ENCODE assay signal across 1 cellular context in the genomic region with DNA sequence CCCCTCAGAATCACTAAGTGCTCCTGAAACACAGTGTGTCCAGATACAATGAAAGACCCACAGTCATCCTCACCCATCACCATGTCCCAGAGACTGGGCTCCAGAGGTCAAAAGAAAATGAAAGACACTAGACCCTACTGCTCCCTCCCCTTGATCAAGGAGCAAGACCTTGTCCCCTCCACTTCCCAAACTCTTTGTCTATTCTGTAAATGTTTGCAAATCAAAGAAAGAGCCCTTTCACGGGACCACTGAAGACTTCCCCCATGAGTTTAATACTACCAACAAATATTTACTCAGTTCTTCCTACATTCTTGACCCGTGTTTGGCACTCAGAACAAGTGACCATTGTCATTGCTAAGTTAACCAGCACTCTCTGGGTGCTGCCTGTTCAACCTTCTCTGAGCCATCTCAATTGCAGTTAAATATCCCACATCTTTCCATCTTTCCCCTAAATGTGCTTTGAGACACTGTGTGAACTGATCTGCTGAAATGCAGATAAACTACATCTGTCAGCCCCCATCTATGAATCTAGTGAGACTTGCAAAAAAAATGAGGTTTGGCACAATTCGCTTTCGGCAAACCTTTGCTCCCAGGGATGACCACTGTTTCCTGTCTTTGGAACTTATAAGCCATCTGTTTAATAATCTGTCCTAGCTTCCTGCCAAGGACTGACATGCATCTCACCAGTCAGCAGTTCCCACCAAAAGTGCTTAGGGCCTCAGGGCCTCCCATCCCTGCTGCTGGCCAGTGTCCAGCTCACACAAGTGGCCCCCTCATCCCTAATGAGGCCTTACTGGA.
TF ChIP-seq lines count a peak whose summit lies in the region.

No MANE protein-coding gene starts in this region.

TF ChIP-seq in HepG2, 621 proteins besides CTCF, POLR2A, EP300 and RAD21 (continued from another document and continues in another):
- TF ChIP-seq, protein P1, sequence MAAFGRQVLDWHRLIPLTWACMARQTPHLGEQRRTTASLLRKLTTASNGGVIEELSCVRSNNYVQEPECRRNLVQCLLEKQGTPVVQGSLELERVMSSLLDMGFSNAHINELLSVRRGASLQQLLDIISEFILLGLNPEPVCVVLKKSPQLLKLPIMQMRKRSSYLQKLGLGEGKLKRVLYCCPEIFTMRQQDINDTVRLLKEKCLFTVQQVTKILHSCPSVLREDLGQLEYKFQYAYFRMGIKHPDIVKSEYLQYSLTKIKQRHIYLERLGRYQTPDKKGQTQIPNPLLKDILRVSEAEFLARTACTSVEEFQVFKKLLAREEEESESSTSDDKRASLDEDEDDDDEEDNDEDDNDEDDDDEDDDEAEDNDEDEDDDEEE (CRISPR knock-in tag; IDR thresholded peaks at IDR 0.05): 0 out of 2 replicates have a peak, but pooled peaks have one; percentile 36
- peak; percentile 68 to 70; a peak in 3 of 4 replicates for TF ChIP-seq NR2F1 (CRISPR knock-in tag; IDR thresholded peaks at IDR 0.05)
- peak; percentile 82; the same call in 1 of the 2 replicates for TF ChIP-seq ATF1 (CRISPR knock-in tag; IDR thresholded peaks at IDR 0.05)
- TF ChIP-seq, protein P2, sequence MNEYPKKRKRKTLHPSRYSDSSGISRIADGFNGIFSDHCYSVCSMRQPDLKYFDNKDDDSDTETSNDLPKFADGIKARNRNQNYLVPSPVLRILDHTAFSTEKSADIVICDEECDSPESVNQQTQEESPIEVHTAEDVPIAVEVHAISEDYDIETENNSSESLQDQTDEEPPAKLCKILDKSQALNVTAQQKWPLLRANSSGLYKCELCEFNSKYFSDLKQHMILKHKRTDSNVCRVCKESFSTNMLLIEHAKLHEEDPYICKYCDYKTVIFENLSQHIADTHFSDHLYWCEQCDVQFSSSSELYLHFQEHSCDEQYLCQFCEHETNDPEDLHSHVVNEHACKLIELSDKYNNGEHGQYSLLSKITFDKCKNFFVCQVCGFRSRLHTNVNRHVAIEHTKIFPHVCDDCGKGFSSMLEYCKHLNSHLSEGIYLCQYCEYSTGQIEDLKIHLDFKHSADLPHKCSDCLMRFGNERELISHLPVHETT (CRISPR knock-in tag; conservative IDR thresholded peaks at IDR 0.05): 0 out of 2 replicates have a peak, but pooled peaks have one; percentile 23
- TF ChIP-seq, protein P3, sequence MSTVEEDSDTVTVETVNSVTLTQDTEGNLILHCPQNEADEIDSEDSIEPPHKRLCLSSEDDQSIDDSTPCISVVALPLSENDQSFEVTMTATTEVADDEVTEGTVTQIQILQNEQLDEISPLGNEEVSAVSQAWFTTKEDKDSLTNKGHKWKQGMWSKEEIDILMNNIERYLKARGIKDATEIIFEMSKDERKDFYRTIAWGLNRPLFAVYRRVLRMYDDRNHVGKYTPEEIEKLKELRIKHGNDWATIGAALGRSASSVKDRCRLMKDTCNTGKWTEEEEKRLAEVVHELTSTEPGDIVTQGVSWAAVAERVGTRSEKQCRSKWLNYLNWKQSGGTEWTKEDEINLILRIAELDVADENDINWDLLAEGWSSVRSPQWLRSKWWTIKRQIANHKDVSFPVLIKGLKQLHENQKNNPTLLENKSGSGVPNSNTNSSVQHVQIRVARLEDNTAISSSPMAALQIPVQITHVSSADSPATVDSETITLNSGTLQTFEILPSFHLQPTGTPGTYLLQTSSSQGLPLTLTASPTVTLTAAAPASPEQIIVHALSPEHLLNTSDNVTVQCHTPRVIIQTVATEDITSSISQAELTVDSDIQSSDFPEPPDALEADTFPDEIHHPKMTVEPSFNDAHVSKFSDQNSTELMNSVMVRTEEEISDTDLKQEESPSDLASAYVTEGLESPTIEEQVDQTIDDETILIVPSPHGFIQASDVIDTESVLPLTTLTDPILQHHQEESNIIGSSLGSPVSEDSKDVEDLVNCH (CRISPR knock-in tag; IDR thresholded peaks at IDR 0.05): no peak
- TF ChIP-seq TOE1 (CRISPR knock-in tag; IDR thresholded peaks at IDR 0.05): peak; percentile 59; the same call in 1 of the 2 replicates
- TF ChIP-seq TRIM24 (CRISPR knock-in tag; IDR thresholded peaks at IDR 0.05): no peak
- TF ChIP-seq PRPF4 (IDR thresholded peaks at IDR 0.05; ENCODE audit: low read depth, low read length, poor library complexity, severe bottlenecking): no peak
- no peak for TF ChIP-seq ARNT2 (CRISPR knock-in tag; IDR thresholded peaks at IDR 0.05; ENCODE audit: low read depth)
- TF ChIP-seq ZNF263 (CRISPR knock-in tag; IDR thresholded peaks at IDR 0.05): peak; percentile 95
- no peak for TF ChIP-seq NPAS2 (CRISPR knock-in tag; IDR thresholded peaks at IDR 0.05; ENCODE audit: borderline replicate concordance)
- peak; percentile 75; the same call in 1 of the 2 replicates for TF ChIP-seq MLX (CRISPR knock-in tag; IDR thresholded peaks at IDR 0.05)
- TF ChIP-seq ZNF841 (CRISPR knock-in tag; IDR thresholded peaks at IDR 0.05; ENCODE audit: borderline replicate concordance): no peak
- no peak for TF ChIP-seq DNMT3B (CRISPR knock-in tag; conservative IDR thresholded peaks at IDR 0.05)
- peak; percentile 76 for TF ChIP-seq POLR2G (IDR thresholded peaks at IDR 0.05; ENCODE audit: low read depth, low read length)
- peak; percentile 69; the same call in 1 of the 2 replicates for TF ChIP-seq MYC (CRISPR knock-in tag; IDR thresholded peaks at IDR 0.05; ENCODE audit: borderline replicate concordance)
- TF ChIP-seq FOXJ3 (CRISPR knock-in tag; IDR thresholded peaks at IDR 0.05; ENCODE audit: borderline replicate concordance): peak; percentile 72; the same call in 1 of the 2 replicates
- TF ChIP-seq AKAP8 (CRISPR knock-in tag; IDR thresholded peaks at IDR 0.05): peak; percentile 85; the same call in 1 of the 2 replicates
- no peak for TF ChIP-seq ZNF180 (CRISPR knock-in tag; IDR thresholded peaks at IDR 0.05; ENCODE audit: borderline replicate concordance, low read depth)
- TF ChIP-seq ATF3 (CRISPR knock-in tag; IDR thresholded peaks at IDR 0.05): 0 out of 2 replicates have a peak, but pooled peaks have one; percentile 11
- no peak for TF ChIP-seq ZNF598 (CRISPR knock-in tag; IDR thresholded peaks at IDR 0.05; ENCODE audit: borderline replicate concordance)
- TF ChIP-seq, protein P4, sequence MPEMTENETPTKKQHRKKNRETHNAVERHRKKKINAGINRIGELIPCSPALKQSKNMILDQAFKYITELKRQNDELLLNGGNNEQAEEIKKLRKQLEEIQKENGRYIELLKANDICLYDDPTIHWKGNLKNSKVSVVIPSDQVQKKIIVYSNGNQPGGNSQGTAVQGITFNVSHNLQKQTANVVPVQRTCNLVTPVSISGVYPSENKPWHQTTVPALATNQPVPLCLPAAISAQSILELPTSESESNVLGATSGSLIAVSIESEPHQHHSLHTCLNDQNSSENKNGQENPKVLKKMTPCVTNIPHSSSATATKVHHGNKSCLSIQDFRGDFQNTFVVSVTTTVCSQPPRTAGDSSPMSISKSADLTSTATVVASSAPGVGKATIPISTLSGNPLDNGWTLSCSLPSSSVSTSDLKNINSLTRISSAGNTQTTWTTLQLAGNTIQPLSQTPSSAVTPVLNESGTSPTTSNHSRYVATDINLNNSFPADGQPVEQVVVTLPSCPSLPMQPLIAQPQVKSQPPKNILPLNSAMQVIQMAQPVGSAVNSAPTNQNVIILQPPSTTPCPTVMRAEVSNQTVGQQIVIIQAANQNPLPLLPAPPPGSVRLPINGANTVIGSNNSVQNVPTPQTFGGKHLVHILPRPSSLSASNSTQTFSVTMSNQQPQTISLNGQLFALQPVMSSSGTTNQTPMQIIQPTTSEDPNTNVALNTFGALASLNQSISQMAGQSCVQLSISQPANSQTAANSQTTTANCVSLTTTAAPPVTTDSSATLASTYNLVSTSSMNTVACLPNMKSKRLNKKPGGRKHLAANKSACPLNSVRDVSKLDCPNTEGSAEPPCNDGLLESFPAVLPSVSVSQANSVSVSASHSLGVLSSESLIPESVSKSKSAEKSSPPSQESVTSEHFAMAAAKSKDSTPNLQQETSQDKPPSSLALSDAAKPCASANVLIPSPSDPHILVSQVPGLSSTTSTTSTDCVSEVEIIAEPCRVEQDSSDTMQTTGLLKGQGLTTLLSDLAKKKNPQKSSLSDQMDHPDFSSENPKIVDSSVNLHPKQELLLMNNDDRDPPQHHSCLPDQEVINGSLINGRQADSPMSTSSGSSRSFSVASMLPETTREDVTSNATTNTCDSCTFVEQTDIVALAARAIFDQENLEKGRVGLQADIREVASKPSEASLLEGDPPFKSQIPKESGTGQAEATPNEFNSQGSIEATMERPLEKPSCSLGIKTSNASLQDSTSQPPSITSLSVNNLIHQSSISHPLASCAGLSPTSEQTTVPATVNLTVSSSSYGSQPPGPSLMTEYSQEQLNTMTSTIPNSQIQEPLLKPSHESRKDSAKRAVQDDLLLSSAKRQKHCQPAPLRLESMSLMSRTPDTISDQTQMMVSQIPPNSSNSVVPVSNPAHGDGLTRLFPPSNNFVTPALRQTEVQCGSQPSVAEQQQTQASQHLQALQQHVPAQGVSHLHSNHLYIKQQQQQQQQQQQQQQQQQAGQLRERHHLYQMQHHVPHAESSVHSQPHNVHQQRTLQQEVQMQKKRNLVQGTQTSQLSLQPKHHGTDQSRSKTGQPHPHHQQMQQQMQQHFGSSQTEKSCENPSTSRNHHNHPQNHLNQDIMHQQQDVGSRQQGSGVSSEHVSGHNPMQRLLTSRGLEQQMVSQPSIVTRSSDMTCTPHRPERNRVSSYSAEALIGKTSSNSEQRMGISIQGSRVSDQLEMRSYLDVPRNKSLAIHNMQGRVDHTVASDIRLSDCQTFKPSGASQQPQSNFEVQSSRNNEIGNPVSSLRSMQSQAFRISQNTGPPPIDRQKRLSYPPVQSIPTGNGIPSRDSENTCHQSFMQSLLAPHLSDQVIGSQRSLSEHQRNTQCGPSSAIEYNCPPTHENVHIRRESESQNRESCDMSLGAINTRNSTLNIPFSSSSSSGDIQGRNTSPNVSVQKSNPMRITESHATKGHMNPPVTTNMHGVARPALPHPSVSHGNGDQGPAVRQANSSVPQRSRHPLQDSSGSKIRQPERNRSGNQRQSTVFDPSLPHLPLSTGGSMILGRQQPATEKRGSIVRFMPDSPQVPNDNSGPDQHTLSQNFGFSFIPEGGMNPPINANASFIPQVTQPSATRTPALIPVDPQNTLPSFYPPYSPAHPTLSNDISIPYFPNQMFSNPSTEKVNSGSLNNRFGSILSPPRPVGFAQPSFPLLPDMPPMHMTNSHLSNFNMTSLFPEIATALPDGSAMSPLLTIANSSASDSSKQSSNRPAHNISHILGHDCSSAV (CRISPR knock-in tag; IDR thresholded peaks at IDR 0.05; ENCODE audit: borderline replicate concordance): no peak
- peak; percentile 62 for TF ChIP-seq HNF1A (IDR thresholded peaks at IDR 0.05; ENCODE audit: low read depth)
- TF ChIP-seq HNF1A (CRISPR knock-in tag; IDR thresholded peaks at IDR 0.05; ENCODE audit: borderline replicate concordance): peak; percentile 81; the same call in 1 of the 2 replicates
- TF ChIP-seq U2AF1 (optimal IDR thresholded peaks at IDR 0.05; ENCODE audit: low read depth, low read length): peak; percentile 41
- TF ChIP-seq SOX5 (CRISPR knock-in tag; IDR thresholded peaks at IDR 0.05; ENCODE audit: borderline replicate concordance): peak; percentile 99
- TF ChIP-seq, protein P5, sequence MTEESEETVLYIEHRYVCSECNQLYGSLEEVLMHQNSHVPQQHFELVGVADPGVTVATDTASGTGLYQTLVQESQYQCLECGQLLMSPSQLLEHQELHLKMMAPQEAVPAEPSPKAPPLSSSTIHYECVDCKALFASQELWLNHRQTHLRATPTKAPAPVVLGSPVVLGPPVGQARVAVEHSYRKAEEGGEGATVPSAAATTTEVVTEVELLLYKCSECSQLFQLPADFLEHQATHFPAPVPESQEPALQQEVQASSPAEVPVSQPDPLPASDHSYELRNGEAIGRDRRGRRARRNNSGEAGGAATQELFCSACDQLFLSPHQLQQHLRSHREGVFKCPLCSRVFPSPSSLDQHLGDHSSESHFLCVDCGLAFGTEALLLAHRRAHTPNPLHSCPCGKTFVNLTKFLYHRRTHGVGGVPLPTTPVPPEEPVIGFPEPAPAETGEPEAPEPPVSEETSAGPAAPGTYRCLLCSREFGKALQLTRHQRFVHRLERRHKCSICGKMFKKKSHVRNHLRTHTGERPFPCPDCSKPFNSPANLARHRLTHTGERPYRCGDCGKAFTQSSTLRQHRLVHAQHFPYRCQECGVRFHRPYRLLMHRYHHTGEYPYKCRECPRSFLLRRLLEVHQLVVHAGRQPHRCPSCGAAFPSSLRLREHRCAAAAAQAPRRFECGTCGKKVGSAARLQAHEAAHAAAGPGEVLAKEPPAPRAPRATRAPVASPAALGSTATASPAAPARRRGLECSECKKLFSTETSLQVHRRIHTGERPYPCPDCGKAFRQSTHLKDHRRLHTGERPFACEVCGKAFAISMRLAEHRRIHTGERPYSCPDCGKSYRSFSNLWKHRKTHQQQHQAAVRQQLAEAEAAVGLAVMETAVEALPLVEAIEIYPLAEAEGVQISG (CRISPR knock-in tag; IDR thresholded peaks at IDR 0.05): peak; percentile 19; the same call in 1 of the 2 replicates
- no peak for TF ChIP-seq JARID2 (CRISPR knock-in tag; IDR thresholded peaks at IDR 0.05; ENCODE audit: insufficient replicate concordance)
